Comparison of ENCODE assay signal across 8 cellular contexts in genomic region chr6:87929843-87930288, GRCh38.
DNase-seq lines count a peak whose midpoint lies in the region; ATAC-seq and TF ChIP-seq lines count a peak whose summit lies in the region.

No MANE protein-coding gene starts in this region.

- no peaks in the 10 kb centered on the region for H3K9me3 Mint-ChIP-seq in activated T-cell treated with anti-CD3 and anti-CD28 coated beads, Interleukin-2, amount 50 U/mL, for 4 hours

- DNase-seq in EH (ENCODE audit: low read depth): peak; percentile 83
- DNase-seq in KG1 (lab: John Stamatoyannopoulos, UW): peak; percentile 6
- peak; percentile 91 for DNase-seq in OCI-M1 (lab: John Stamatoyannopoulos, UW)
- DNase-seq in activated T-cell treated with anti-CD3 and anti-CD28 coated beads, Interleukin-2, amount 50 U/mL, for 4 hours: peak; percentile 32
- peak; percentile 83 for DNase-seq in fibroblast of mammary gland (ENCODE audit: low read depth)
- peak; percentile 91 to 92 for DNase-seq in tibial artery

- H3K36me3 ChIP-seq in neural cell (ENCODE audit: insufficient read depth, low read length): no peaks in the 10 kb centered on the region
- no peaks in the 10 kb centered on the region for H3K36me3 ChIP-seq in tibial artery

- peak; percentile 57 for ATAC-seq in GM21737 (IDR thresholded peaks at IDR 0.05; ENCODE audit: unreplicated experiment)
- ATAC-seq in activated T-cell treated with anti-CD3 and anti-CD28 coated beads, Interleukin-2, amount 50 U/mL, for 4 hours: peak; percentile 83

- no peaks in the 10 kb centered on the region for H3K27me3 Mint-ChIP-seq in activated T-cell treated with anti-CD3 and anti-CD28 coated beads, Interleukin-2, amount 50 U/mL, for 4 hours (ENCODE audit: low read depth)

- H2AFZ ChIP-seq in neural cell (ENCODE audit: low read depth, low read length): peak overlapping the region; percentile 41

- H3K27ac ChIP-seq in neural cell (ENCODE audit: low read length) (peak overlapping the region; percentile 71), tibial artery (no peak overlapping the region)

- H3K9me3 ChIP-seq in neural cell (ENCODE audit: low read length) (no peaks in the 10 kb centered on the region), tibial artery (no peaks in the 10 kb centered on the region)

- H3K4me1 ChIP-seq in tibial artery: peaks cover 0 to 10% (median 4%) of the 10 kb centered on the region in 4 donors

- H3K79me2 ChIP-seq in neural cell (replicated peaks; ENCODE audit: insufficient read depth, low read length): no peaks in the 10 kb centered on the region

- H3K4me2 ChIP-seq in neural cell (ENCODE audit: low read length): no peak overlapping the region

- TF ChIP-seq RAD21 in neural cell (conservative IDR thresholded peaks at IDR 0.05): peak; percentile 98

- H3F3A ChIP-seq in neural cell (ENCODE audit: insufficient read depth, low read length, poor library complexity, severe bottlenecking): no peaks in the 10 kb centered on the region

- peak; percentile 39 for TF ChIP-seq EP300 in neural cell (conservative IDR thresholded peaks at IDR 0.05; ENCODE audit: poor library complexity, severe bottlenecking)

- TF ChIP-seq CTCF in fibroblast of mammary gland (conservative IDR thresholded peaks at IDR 0.05; ENCODE audit: control insufficient read depth, insufficient read depth, low read depth, low read length): peak; percentile 95
- TF ChIP-seq CTCF in neural cell (IDR thresholded peaks at IDR 0.05; ENCODE audit: poor library complexity, severe bottlenecking): peak; percentile 96
- peak; percentile 87 to 94 for TF ChIP-seq CTCF in tibial artery (IDR thresholded peaks at IDR 0.05)

- H3K36me3 Mint-ChIP-seq in activated T-cell treated with anti-CD3 and anti-CD28 coated beads, Interleukin-2, amount 50 U/mL, for 4 hours (ENCODE audit: insufficient read depth): no peaks in the 10 kb centered on the region

- no peak overlapping the region for H3K4me3 Mint-ChIP-seq in activated T-cell treated with anti-CD3 and anti-CD28 coated beads, Interleukin-2, amount 50 U/mL, for 4 hours

- H3K4me1 Mint-ChIP-seq in activated T-cell treated with anti-CD3 and anti-CD28 coated beads, Interleukin-2, amount 50 U/mL, for 4 hours (ENCODE audit: low read depth): peaks cover 13% of the 10 kb centered on the region

- intact Hi-C loops in tibial artery (cut with DNase I; ENCODE audit: low total_unique reads): loop anchor here (5.0 kb wide), 3 partner anchors 562 to 942 kb away; no protein-coding TSS in a partner anchor

- H4K20me1 ChIP-seq in neural cell (ENCODE audit: insufficient read depth): no peaks in the 10 kb centered on the region

- H3K9me2 ChIP-seq in neural cell (ENCODE audit: insufficient read depth, low read length): no peaks in the 10 kb centered on the region

- H3K27me3 ChIP-seq in neural cell (ENCODE audit: insufficient read depth, low read depth, low read length) (no peaks in the 10 kb centered on the region), tibial artery (no peaks in the 10 kb centered on the region)

- H3K4me3 ChIP-seq in fibroblast of mammary gland (ENCODE audit: control insufficient read depth, low read depth, low read length) (no peak overlapping the region), neural cell (ENCODE audit: low read length) (no peak overlapping the region), tibial artery (no peak overlapping the region)

- peak overlapping the region; percentile 45 for H3K9ac ChIP-seq in neural cell (ENCODE audit: low read length)

TF ChIP-seq in neural cell, 6 proteins besides CTCF, POLR2A, EP300 and RAD21:
- TF ChIP-seq SMC3 (conservative IDR thresholded peaks at IDR 0.05; ENCODE audit: poor library complexity): peak; percentile 99
- no peak for TF ChIP-seq EZH2 (IDR thresholded peaks at IDR 0.05; ENCODE audit: borderline replicate concordance, insufficient read depth, low read length, poor library complexity, severe bottlenecking)
- TF ChIP-seq MXI1 (conservative IDR thresholded peaks at IDR 0.05; ENCODE audit: poor library complexity, severe bottlenecking): peak; percentile 33

Comparison
In these comparisons a context has a peak if more than half of its experiments do, and no peak if none do; other contexts are left out.
1. DNase-seq: peak in every context shown above with its lines; median percentile 92 in tibial artery; 91 in OCI-M1; 83 in EH; 83 in fibroblast of mammary gland; 32 in activated T-cell treated with anti-CD3 and anti-CD28 coated beads, Interleukin-2, amount 50 U/mL, for 4 hours; 6 in KG1.